ENCODE assay signal across 15 cellular contexts in genomic region chr19:35088514-35088913, GRCh38. TPM values are rescaled to one million over a fixed set of nuclear protein-coding genes. Genes with fewer than 3 reads are reported as not detected.
DNase-seq lines count a peak whose midpoint lies in the region; ATAC-seq, FAIRE-seq and TF ChIP-seq lines count a peak whose summit lies in the region.
"Had no signal": no experiment of that assay in that cellular context is flagged by ENCODE, and none has a peak within 500 bp of the region (broad histone marks: within the 10 kb centered on the region; RNA-seq: fewer than 3 reads in every experiment).

No MANE protein-coding gene starts in this region.

- no peak overlapping the region for H3K9ac ChIP-seq in HepG2 (ENCODE audit: insufficient read depth, low read depth, low read length)

- H3K36me3 ChIP-seq in BJ (ENCODE audit: control insufficient read depth, insufficient read depth, low read length) (no peaks in the 10 kb centered on the region), MG63 (no peaks in the 10 kb centered on the region), HepG2 (replicated peaks in 1 of 2; ENCODE audit: control insufficient read depth in 1 of 2, insufficient read depth in 2 of 2, low read length in 2 of 2) (no peaks in the 10 kb centered on the region)

- no peak overlapping the region for H3K4me2 ChIP-seq in HepG2 (ENCODE audit: low read depth, low read length)

- no peak overlapping the region for H3K27ac ChIP-seq in HepG2 (ENCODE audit: extremely low read length, insufficient read depth, low read length)
- H3K27ac ChIP-seq: VCaP had no signal

- H3K9me3 Mint-ChIP-seq in activated T-cell treated with anti-CD3 and anti-CD28 coated beads, Interleukin-2, amount 50 U/mL, for 24 hours, result no peaks in the 10 kb centered on the region
- H3K9me3 Mint-ChIP-seq: activated naive CD4-positive, alpha-beta T cell treated with anti-CD3 and anti-CD28 coated beads, Interleukin-2, amount 50 U/mL, for 24 hours; stimulated activated naive CD8-positive, alpha-beta T cell treated with anti-CD3 and anti-CD28 coated beads, Interleukin-15, Interleukin-2, amounts not matched to agents 100 ng/mL and 50 ng/mL, for 24 hours had no signal

- H3K9me3 ChIP-seq in MG63, result no peaks in the 10 kb centered on the region
- no peaks in the 10 kb centered on the region for H3K9me3 ChIP-seq in HepG2 (ENCODE audit: low read length)
- H3K9me3 ChIP-seq: Caco-2 had no signal

- DNase-seq in BJ (ENCODE audit: low read depth) (peak; percentile 41), MG63 (peak; percentile 95), cardiac fibroblast (ENCODE audit: low read depth in 2 of 2) (peak; percentile 73 to 85), HepG2 (ENCODE audit: low spot score) (no peak), cardiac septum (ENCODE audit: low spot score) (no peak)
- no peak for DNase-seq in activated T-cell treated with anti-CD3 and anti-CD28 coated beads, Interleukin-2, amount 50 U/mL, for 24 hours
- DNase-seq: Caco-2; erythroblast; NCI-H774; stimulated activated CD4-positive, alpha-beta T cell treated with anti-CD3 and anti-CD28 coated beads, Interleukin-12 subunit alpha, Interleukin-12 subunit beta, amount 100 ng/mL, for 4 hours had no signal

- no peaks in the 10 kb centered on the region for H4K20me1 ChIP-seq in HepG2 (ENCODE audit: insufficient read depth, low read length)

- ATAC-seq in HepG2, result peak; percentile 56
- no peak for ATAC-seq in HG02588 (IDR thresholded peaks at IDR 0.05; ENCODE audit: unreplicated experiment)
- ATAC-seq in HG02981 (IDR thresholded peaks at IDR 0.05; ENCODE audit: unreplicated experiment), result no peak

- H3K27me3 Mint-ChIP-seq in activated T-cell treated with anti-CD3 and anti-CD28 coated beads, Interleukin-2, amount 50 U/mL, for 24 hours, result peaks cover 11% of the 10 kb centered on the region
- H3K27me3 Mint-ChIP-seq: stimulated activated naive CD8-positive, alpha-beta T cell treated with anti-CD3 and anti-CD28 coated beads, Interleukin-15, Interleukin-2, amounts not matched to agents 100 ng/mL and 50 ng/mL, for 24 hours had no signal

- FAIRE-seq in HepG2 (lab: Jason Lieb, UNC), result no peak

- intact Hi-C loops in HepG2 (cut with micrococcal nuclease; ENCODE audit: unreplicated experiment) (no loop called here), cardiac septum (cut with DNase I) (loop anchor here (5.0 kb wide), 1 partner anchor 116 kb away; no protein-coding TSS in a partner anchor)

- H3K36me3 Mint-ChIP-seq in activated T-cell treated with anti-CD3 and anti-CD28 coated beads, Interleukin-2, amount 50 U/mL, for 24 hours (ENCODE audit: low read depth), result no peaks in the 10 kb centered on the region
- H3K36me3 Mint-ChIP-seq: activated naive CD4-positive, alpha-beta T cell treated with anti-CD3 and anti-CD28 coated beads, Interleukin-2, amount 50 U/mL, for 24 hours had no signal

- POLR2A ChIA-PET in BJ (lab: Charles Lee) (no interaction called here), HepG2 (lab: Yijun Ruan, JAX) (no interaction called here)

- H3K79me2 ChIP-seq in HepG2 (ENCODE audit: insufficient read depth, low read length), result no peaks in the 10 kb centered on the region

- TF ChIP-seq CTCF in BJ (IDR thresholded peaks at IDR 0.05; ENCODE audit: insufficient read depth, low read depth, low read length) (no peak), cardiac fibroblast (IDR thresholded peaks at IDR 0.05; ENCODE audit: low read depth, low read length) (no peak), HepG2 (CRISPR knock-in tag; IDR thresholded peaks at IDR 0.05) (no peak)

- H3K27me3 ChIP-seq in BJ (ENCODE audit: control insufficient read depth, insufficient read depth, low read length) (no peaks in the 10 kb centered on the region), MG63 (no peaks in the 10 kb centered on the region), HepG2 (ENCODE audit: control insufficient read depth in 1 of 2, insufficient read depth in 2 of 2, low read length in 2 of 2) (peaks cover 0 to 18% of the 10 kb centered on the region in 2 experiments; a peak in 2 of 5 replicates)

- peaks cover 8% of the 10 kb centered on the region for H3K4me1 Mint-ChIP-seq in activated T-cell treated with anti-CD3 and anti-CD28 coated beads, Interleukin-2, amount 50 U/mL, for 24 hours (ENCODE audit: low read depth)

- H3K4me3 ChIP-seq in BJ (ENCODE audit: low read depth, low read length) (no peak overlapping the region), MG63 (no peak overlapping the region), cardiac fibroblast (replicated peaks in 1 of 2; ENCODE audit: low read depth in 2 of 2, low read length in 2 of 2) (no peak overlapping the region), HepG2 (replicated peaks in 1 of 3; ENCODE audit: insufficient read depth in 1 of 3, low read depth in 2 of 3, low read length in 3 of 3) (no peak overlapping the region)

- in situ Hi-C loops in HepG2 (cut with HindIII; ENCODE audit: extremely low pct_ligation_motif_present, low pct_unique_long_range_greater_than_20kb), result no loop called here

- H3K27ac Mint-ChIP-seq in activated T-cell treated with anti-CD3 and anti-CD28 coated beads, Interleukin-2, amount 50 U/mL, for 24 hours, result no peak overlapping the region
- H3K27ac Mint-ChIP-seq: activated naive CD4-positive, alpha-beta T cell treated with anti-CD3 and anti-CD28 coated beads, Interleukin-2, amount 50 U/mL, for 24 hours; stimulated activated naive CD8-positive, alpha-beta T cell treated with anti-CD3 and anti-CD28 coated beads, Interleukin-15, Interleukin-2, amounts not matched to agents 100 ng/mL and 50 ng/mL, for 24 hours had no signal

- peaks cover 31% of the 10 kb centered on the region for H3K4me1 ChIP-seq in HepG2 (ENCODE audit: insufficient read depth, low read length)

- no TSS peak for BruUV-seq in HepG2 (replicated peaks; lab: Mats Ljungman, UMichigan)

- no peak overlapping the region for H3K4me3 Mint-ChIP-seq in activated T-cell treated with anti-CD3 and anti-CD28 coated beads, Interleukin-2, amount 50 U/mL, for 24 hours
- H3K4me3 Mint-ChIP-seq: activated naive CD4-positive, alpha-beta T cell treated with anti-CD3 and anti-CD28 coated beads, Interleukin-2, amount 50 U/mL, for 24 hours; stimulated activated naive CD8-positive, alpha-beta T cell treated with anti-CD3 and anti-CD28 coated beads, Interleukin-15, Interleukin-2, amounts not matched to agents 100 ng/mL and 50 ng/mL, for 24 hours had no signal

- CTCF ChIA-PET in BJ (lab: Yijun Ruan, JAX) (interaction anchor here (0.8 to 5.1 kb wide), 5 partner anchors 21 to 44 kb away, joined by 3 to 43 read pairs (median 6); no protein-coding TSS in a partner anchor), HepG2 (lab: Yijun Ruan, JAX; ENCODE audit: low intra/inter-chr PET ratio, low total read pairs) (no interaction called here)

- no peak overlapping the region for H2AFZ ChIP-seq in HepG2 (ENCODE audit: low read length)

- 58% methylated on average over 3 of the region's 4 CpGs for WGBS in HepG2 (ENCODE audit: low lambda C conversion rate)

- no peak for TF ChIP-seq POLR2A in HepG2 (IDR thresholded peaks at IDR 0.05; ENCODE audit: insufficient read depth in 1 of 2, low read depth in 2 of 2, low read length in 2 of 2)

- TF ChIP-seq EP300 in HepG2 (IDR thresholded peaks at IDR 0.05; ENCODE audit: low read depth in 2 of 2, low read length in 2 of 2) (no peak), HepG2 (CRISPR knock-in tag; IDR thresholded peaks at IDR 0.05; ENCODE audit: borderline replicate concordance) (no peak)

- TF ChIP-seq RAD21 in HepG2 (CRISPR knock-in tag; IDR thresholded peaks at IDR 0.05), result no peak

RNA-seq across cellular contexts. Expression of gene FXYD3, which starts 27.1 kb away (rescaled TPM):
- polyA plus RNA-seq in BJ (2011; rRNA removed), result not detected in 2 replicates
- not detected in 2 replicates for polyA minus RNA-seq in BJ (2011; rRNA and poly(A)+ RNA removed)
- not detected in 2 replicates for total RNA-seq in MG63 (2014; rRNA removed; shearing (Covaris generic); ENCODE audit: low replicate concordance)
- not detected in 2 replicates for total RNA-seq in HepG2 (2016; rRNA removed; fragmentation: Illumina TruSeq; extraction: Trizol)
- total RNA-seq in HepG2 (2016; cell fraction: cytosol; rRNA removed; fragmentation: Illumina TruSeq; extraction: Trizol; ENCODE audit: low read depth), result not detected in 2 replicates
- not detected in 2 replicates for total RNA-seq in HepG2 (2016; cell fraction: insoluble cytoplasmic fraction; rRNA removed; fragmentation: Illumina TruSeq; extraction: Trizol)
- total RNA-seq in HepG2 (2016; cell fraction: membrane; rRNA removed; fragmentation: Illumina TruSeq; extraction: Trizol), result not detected in 2 replicates
- total RNA-seq in HepG2 (2016; cell fraction: nucleus; rRNA removed; fragmentation: Illumina TruSeq; extraction: Trizol), result not detected in 2 replicates
- 4.9 and 5.5 TPM in 2 replicates for polyA plus RNA-seq in HepG2 (2011; rRNA removed)
- 2.7 and 4.0 TPM in 2 replicates for polyA plus RNA-seq in HepG2 (2011; cell fraction: cytosol; rRNA removed)
- 3.8 and 4.8 TPM in 2 replicates for polyA plus RNA-seq in HepG2 (2011; cell fraction: nucleus; rRNA removed)
- 3.1 and 5.9 TPM in 2 replicates for polyA plus RNA-seq in HepG2 (2012)
- not detected in 2 replicates for polyA plus RNA-seq in HepG2 (2016; cell fraction: cytosol; fragmentation: Illumina TruSeq; extraction: Trizol; ENCODE audit: low read depth)
- polyA plus RNA-seq in HepG2 (2016; cell fraction: insoluble cytoplasmic fraction; fragmentation: Illumina TruSeq; extraction: Trizol; ENCODE audit: low read depth), result not detected in 2 replicates
- not detected in 2 replicates for polyA plus RNA-seq in HepG2 (2016; cell fraction: membrane; fragmentation: Illumina TruSeq; extraction: Trizol; ENCODE audit: low read depth)
- not detected in 2 replicates for polyA plus RNA-seq in HepG2 (2016; cell fraction: nucleus; fragmentation: Illumina TruSeq; extraction: Trizol; ENCODE audit: insufficient read depth, low read depth)
- polyA minus RNA-seq in HepG2 (2011; rRNA and poly(A)+ RNA removed; ENCODE audit: low replicate concordance), result 1.1 and 15.3 TPM in 2 replicates
- polyA minus RNA-seq in HepG2 (2011; cell fraction: cytosol; rRNA and poly(A)+ RNA removed), result 0.99 TPM in 1 of 2 replicates, not detected in the other
- polyA minus RNA-seq in HepG2 (2011; cell fraction: nucleus; rRNA and poly(A)+ RNA removed), result 2.6 TPM in 1 of 2 replicates, not detected in the other
- not detected for total RNA-seq in cardiac septum

RNA-seq across cellular contexts. Expression of gene LGI4, which starts 46.3 kb away (rescaled TPM):
- polyA plus RNA-seq in BJ (2011; rRNA removed), result 0.17 and 0.25 TPM in 2 replicates
- polyA minus RNA-seq in BJ (2011; rRNA and poly(A)+ RNA removed), result not detected in 2 replicates
- total RNA-seq in MG63 (2014; rRNA removed; shearing (Covaris generic); ENCODE audit: low replicate concordance), result 0.76 TPM in 1 of 2 replicates, not detected in the other
- total RNA-seq in HepG2 (2016; rRNA removed; fragmentation: Illumina TruSeq; extraction: Trizol), result not detected in 2 replicates
- not detected in 2 replicates for total RNA-seq in HepG2 (2016; cell fraction: cytosol; rRNA removed; fragmentation: Illumina TruSeq; extraction: Trizol; ENCODE audit: low read depth)
- not detected in 2 replicates for total RNA-seq in HepG2 (2016; cell fraction: insoluble cytoplasmic fraction; rRNA removed; fragmentation: Illumina TruSeq; extraction: Trizol)
- total RNA-seq in HepG2 (2016; cell fraction: membrane; rRNA removed; fragmentation: Illumina TruSeq; extraction: Trizol), result not detected in 2 replicates
- not detected in 2 replicates for total RNA-seq in HepG2 (2016; cell fraction: nucleus; rRNA removed; fragmentation: Illumina TruSeq; extraction: Trizol)
- 2.8 and 4.2 TPM in 2 replicates for polyA plus RNA-seq in HepG2 (2011; rRNA removed)
- polyA plus RNA-seq in HepG2 (2011; cell fraction: cytosol; rRNA removed), result 1.2 and 2.3 TPM in 2 replicates
- polyA plus RNA-seq in HepG2 (2011; cell fraction: nucleus; rRNA removed), result 19.3 and 20.3 TPM in 2 replicates
- 2.5 and 5.6 TPM in 2 replicates for polyA plus RNA-seq in HepG2 (2012)
- not detected in 2 replicates for polyA plus RNA-seq in HepG2 (2016; cell fraction: cytosol; fragmentation: Illumina TruSeq; extraction: Trizol; ENCODE audit: low read depth)
- not detected in 2 replicates for polyA plus RNA-seq in HepG2 (2016; cell fraction: insoluble cytoplasmic fraction; fragmentation: Illumina TruSeq; extraction: Trizol; ENCODE audit: low read depth)
- polyA plus RNA-seq in HepG2 (2016; cell fraction: membrane; fragmentation: Illumina TruSeq; extraction: Trizol; ENCODE audit: low read depth), result not detected in 2 replicates
- not detected in 2 replicates for polyA plus RNA-seq in HepG2 (2016; cell fraction: nucleus; fragmentation: Illumina TruSeq; extraction: Trizol; ENCODE audit: insufficient read depth, low read depth)
- polyA minus RNA-seq in HepG2 (2011; rRNA and poly(A)+ RNA removed; ENCODE audit: low replicate concordance), result 0.16 and 2.2 TPM in 2 replicates
- polyA minus RNA-seq in HepG2 (2011; cell fraction: cytosol; rRNA and poly(A)+ RNA removed), result 0.59 and 0.88 TPM in 2 replicates
- polyA minus RNA-seq in HepG2 (2011; cell fraction: nucleus; rRNA and poly(A)+ RNA removed), result 0.39 and 1.5 TPM in 2 replicates
- total RNA-seq in cardiac septum, result 8.1 TPM

RNA-seq across cellular contexts. Expression of gene HPN, which starts 47.0 kb away (rescaled TPM):
- polyA plus RNA-seq in BJ (2011; rRNA removed) (not detected in 2 replicates), HepG2 (2011; rRNA removed) (261 and 364 TPM in 2 replicates)
- polyA minus RNA-seq in BJ (2011; rRNA and poly(A)+ RNA removed), result not detected in 2 replicates
- total RNA-seq in MG63 (2014; rRNA removed; shearing (Covaris generic); ENCODE audit: low replicate concordance), result not detected in 2 replicates
- total RNA-seq in HepG2 (2016; rRNA removed; fragmentation: Illumina TruSeq; extraction: Trizol) (23.9 and 46.7 TPM in 2 replicates), cardiac septum (4.9 TPM)
- total RNA-seq in HepG2 (2016; cell fraction: cytosol; rRNA removed; fragmentation: Illumina TruSeq; extraction: Trizol; ENCODE audit: low read depth), result 42.7 and 50.6 TPM in 2 replicates
- 21.2 and 50.0 TPM in 2 replicates for total RNA-seq in HepG2 (2016; cell fraction: insoluble cytoplasmic fraction; rRNA removed; fragmentation: Illumina TruSeq; extraction: Trizol)
- 54.3 and 66.8 TPM in 2 replicates for total RNA-seq in HepG2 (2016; cell fraction: membrane; rRNA removed; fragmentation: Illumina TruSeq; extraction: Trizol)
- 45.3 and 57.3 TPM in 2 replicates for total RNA-seq in HepG2 (2016; cell fraction: nucleus; rRNA removed; fragmentation: Illumina TruSeq; extraction: Trizol)
- polyA plus RNA-seq in HepG2 (2011; cell fraction: cytosol; rRNA removed), result 287 and 379 TPM in 2 replicates
- 902 and 1,132 TPM in 2 replicates for polyA plus RNA-seq in HepG2 (2011; cell fraction: nucleus; rRNA removed)
- polyA plus RNA-seq in HepG2 (2012), result 157 and 225 TPM in 2 replicates
- polyA plus RNA-seq in HepG2 (2016; cell fraction: cytosol; fragmentation: Illumina TruSeq; extraction: Trizol; ENCODE audit: low read depth), result 63.0 and 76.1 TPM in 2 replicates
- polyA plus RNA-seq in HepG2 (2016; cell fraction: insoluble cytoplasmic fraction; fragmentation: Illumina TruSeq; extraction: Trizol; ENCODE audit: low read depth), result 32.2 and 40.3 TPM in 2 replicates
- polyA plus RNA-seq in HepG2 (2016; cell fraction: membrane; fragmentation: Illumina TruSeq; extraction: Trizol; ENCODE audit: low read depth), result 76.4 and 86.0 TPM in 2 replicates
- polyA plus RNA-seq in HepG2 (2016; cell fraction: nucleus; fragmentation: Illumina TruSeq; extraction: Trizol; ENCODE audit: insufficient read depth, low read depth), result 121 and 129 TPM in 2 replicates
- 189 TPM in 1 of 2 replicates, not detected in the other for polyA minus RNA-seq in HepG2 (2011; rRNA and poly(A)+ RNA removed; ENCODE audit: low replicate concordance)
- polyA minus RNA-seq in HepG2 (2011; cell fraction: cytosol; rRNA and poly(A)+ RNA removed), result 86.7 and 119 TPM in 2 replicates
- 78.7 and 86.0 TPM in 2 replicates for polyA minus RNA-seq in HepG2 (2011; cell fraction: nucleus; rRNA and poly(A)+ RNA removed)

RNA-seq across cellular contexts. Expression of gene FXYD1, which starts 50.1 kb away (rescaled TPM):
- polyA plus RNA-seq in BJ (2011; rRNA removed) (3.8 and 4.0 TPM in 2 replicates), HepG2 (2011; rRNA removed) (27.0 and 31.2 TPM in 2 replicates)
- polyA minus RNA-seq in BJ (2011; rRNA and poly(A)+ RNA removed), result 1.8 and 2.3 TPM in 2 replicates
- total RNA-seq in MG63 (2014; rRNA removed; shearing (Covaris generic); ENCODE audit: low replicate concordance), result not detected in 2 replicates
- total RNA-seq in HepG2 (2016; rRNA removed; fragmentation: Illumina TruSeq; extraction: Trizol) (not detected in 2 replicates), cardiac septum (613 TPM)
- total RNA-seq in HepG2 (2016; cell fraction: cytosol; rRNA removed; fragmentation: Illumina TruSeq; extraction: Trizol; ENCODE audit: low read depth), result 0.81 TPM in 1 of 2 replicates, not detected in the other
- not detected in 2 replicates for total RNA-seq in HepG2 (2016; cell fraction: insoluble cytoplasmic fraction; rRNA removed; fragmentation: Illumina TruSeq; extraction: Trizol)
- total RNA-seq in HepG2 (2016; cell fraction: membrane; rRNA removed; fragmentation: Illumina TruSeq; extraction: Trizol), result 0.83 and 1.4 TPM in 2 replicates
- not detected in 2 replicates for total RNA-seq in HepG2 (2016; cell fraction: nucleus; rRNA removed; fragmentation: Illumina TruSeq; extraction: Trizol)
- 20.2 and 28.4 TPM in 2 replicates for polyA plus RNA-seq in HepG2 (2011; cell fraction: cytosol; rRNA removed)
- polyA plus RNA-seq in HepG2 (2011; cell fraction: nucleus; rRNA removed), result 60.9 and 88.5 TPM in 2 replicates
- polyA plus RNA-seq in HepG2 (2012), result 49.0 and 114 TPM in 2 replicates
- 1.3 and 2.3 TPM in 2 replicates for polyA plus RNA-seq in HepG2 (2016; cell fraction: cytosol; fragmentation: Illumina TruSeq; extraction: Trizol; ENCODE audit: low read depth)
- 1.1 and 1.5 TPM in 2 replicates for polyA plus RNA-seq in HepG2 (2016; cell fraction: insoluble cytoplasmic fraction; fragmentation: Illumina TruSeq; extraction: Trizol; ENCODE audit: low read depth)
- 0.93 and 1.2 TPM in 2 replicates for polyA plus RNA-seq in HepG2 (2016; cell fraction: membrane; fragmentation: Illumina TruSeq; extraction: Trizol; ENCODE audit: low read depth)
- 1.4 and 1.7 TPM in 2 replicates for polyA plus RNA-seq in HepG2 (2016; cell fraction: nucleus; fragmentation: Illumina TruSeq; extraction: Trizol; ENCODE audit: insufficient read depth, low read depth)
- polyA minus RNA-seq in HepG2 (2011; rRNA and poly(A)+ RNA removed; ENCODE audit: low replicate concordance), result 11.9 TPM in 1 of 2 replicates, not detected in the other
- polyA minus RNA-seq in HepG2 (2011; cell fraction: cytosol; rRNA and poly(A)+ RNA removed), result 7.0 and 12.8 TPM in 2 replicates
- polyA minus RNA-seq in HepG2 (2011; cell fraction: nucleus; rRNA and poly(A)+ RNA removed), result 2.5 and 4.8 TPM in 2 replicates
- total RNA-seq: Caco-2 had no signal

RNA-seq across cellular contexts. Expression of gene FXYD7, which starts 54.5 kb away (rescaled TPM):
- 0.10 TPM in 1 of 2 replicates, not detected in the other for polyA plus RNA-seq in BJ (2011; rRNA removed)
- polyA minus RNA-seq in BJ (2011; rRNA and poly(A)+ RNA removed), result not detected in 2 replicates
- total RNA-seq in MG63 (2014; rRNA removed; shearing (Covaris generic); ENCODE audit: low replicate concordance), result not detected in 2 replicates
- not detected in 2 replicates for total RNA-seq in HepG2 (2016; rRNA removed; fragmentation: Illumina TruSeq; extraction: Trizol)
- total RNA-seq in HepG2 (2016; cell fraction: cytosol; rRNA removed; fragmentation: Illumina TruSeq; extraction: Trizol; ENCODE audit: low read depth), result not detected in 2 replicates
- total RNA-seq in HepG2 (2016; cell fraction: insoluble cytoplasmic fraction; rRNA removed; fragmentation: Illumina TruSeq; extraction: Trizol), result not detected in 2 replicates
- not detected in 2 replicates for total RNA-seq in HepG2 (2016; cell fraction: membrane; rRNA removed; fragmentation: Illumina TruSeq; extraction: Trizol)
- not detected in 2 replicates for total RNA-seq in HepG2 (2016; cell fraction: nucleus; rRNA removed; fragmentation: Illumina TruSeq; extraction: Trizol)
- 0.17 and 0.55 TPM in 2 replicates for polyA plus RNA-seq in HepG2 (2011; rRNA removed)
- not detected in 2 replicates for polyA plus RNA-seq in HepG2 (2011; cell fraction: cytosol; rRNA removed)
- 2.3 and 3.0 TPM in 2 replicates for polyA plus RNA-seq in HepG2 (2011; cell fraction: nucleus; rRNA removed)
- polyA plus RNA-seq in HepG2 (2012), result 0.40 and 0.55 TPM in 2 replicates
- not detected in 2 replicates for polyA plus RNA-seq in HepG2 (2016; cell fraction: cytosol; fragmentation: Illumina TruSeq; extraction: Trizol; ENCODE audit: low read depth)
- polyA plus RNA-seq in HepG2 (2016; cell fraction: insoluble cytoplasmic fraction; fragmentation: Illumina TruSeq; extraction: Trizol; ENCODE audit: low read depth), result not detected in 2 replicates
- not detected in 2 replicates for polyA plus RNA-seq in HepG2 (2016; cell fraction: membrane; fragmentation: Illumina TruSeq; extraction: Trizol; ENCODE audit: low read depth)
- polyA plus RNA-seq in HepG2 (2016; cell fraction: nucleus; fragmentation: Illumina TruSeq; extraction: Trizol; ENCODE audit: insufficient read depth, low read depth), result not detected in 2 replicates
- polyA minus RNA-seq in HepG2 (2011; rRNA and poly(A)+ RNA removed; ENCODE audit: low replicate concordance), result 1.1 TPM in 1 of 2 replicates, not detected in the other
- polyA minus RNA-seq in HepG2 (2011; cell fraction: cytosol; rRNA and poly(A)+ RNA removed), result not detected in 2 replicates
- not detected in 2 replicates for polyA minus RNA-seq in HepG2 (2011; cell fraction: nucleus; rRNA and poly(A)+ RNA removed)
- total RNA-seq in cardiac septum, result not detected
- total RNA-seq: Caco-2 had no signal

Comparison
In these comparisons a context has a peak if more than half of its experiments do, and no peak if none do; other contexts are left out.
1. DNase-seq: peak in BJ (single experiment), MG63 (single experiment) and cardiac fibroblast (2 of 2); none in HepG2 (single experiment), activated T-cell treated with anti-CD3 and anti-CD28 coated beads, Interleukin-2, amount 50 U/mL, for 24 hours (single experiment) and cardiac septum (single experiment).